1 cellular context compared by ENCODE assay signal in genomic region chr10:99329238-99329890, GRCh38.
A peak's percentile ranks its signal among the peaks of the same experiment; 100 is the strongest.
TF ChIP-seq lines count a peak whose summit lies in the region.

CNNM1 (plus strand) TSS chr10:99329356; CDS start chr10:99329388, 32 bp downstream.

TF ChIP-seq in HepG2, 621 proteins besides CTCF, POLR2A, EP300 and RAD21 (continued from another document and continues in another):
- TF ChIP-seq AHDC1 (CRISPR knock-in tag; IDR thresholded peaks at IDR 0.05; ENCODE audit: borderline replicate concordance) (no peak), ZNF704 (CRISPR knock-in tag; IDR thresholded peaks at IDR 0.05; ENCODE audit: borderline replicate concordance) (peak; percentile 29; the same call in 1 of the 2 replicates), ARID2 (CRISPR knock-in tag; IDR thresholded peaks at IDR 0.05; ENCODE audit: borderline replicate concordance) (no peak), MATR3 (CRISPR knock-in tag; IDR thresholded peaks at IDR 0.05) (no peak), KAT2B (IDR thresholded peaks at IDR 0.05; ENCODE audit: borderline replicate concordance, low read depth, low read length) (no peak), ZNF460 (CRISPR knock-in tag; IDR thresholded peaks at IDR 0.05; ENCODE audit: borderline replicate concordance) (no peak), ZNF20 (CRISPR knock-in tag; IDR thresholded peaks at IDR 0.05) (peak; percentile 78; the same call in 1 of the 2 replicates), HMGA1 (CRISPR knock-in tag; conservative IDR thresholded peaks at IDR 0.05) (no peak), PRDM10 (CRISPR knock-in tag; IDR thresholded peaks at IDR 0.05; ENCODE audit: low read depth) (no peak), ZNF564 (CRISPR knock-in tag; IDR thresholded peaks at IDR 0.05) (0 out of 2 replicates have a peak, but pooled peaks have one; percentile 21), ZFP36L1 (CRISPR knock-in tag; IDR thresholded peaks at IDR 0.05) (peak; percentile 33; the same call in 1 of the 2 replicates), CEBPB (IDR thresholded peaks at IDR 0.05; ENCODE audit: borderline replicate concordance, low read depth, low read length) (no peak), ZNF556 (CRISPR knock-in tag; IDR thresholded peaks at IDR 0.05; ENCODE audit: borderline replicate concordance) (no peak), KDM1A (CRISPR knock-in tag; IDR thresholded peaks at IDR 0.05) (peak; percentile 30; the same call in 1 of the 2 replicates), RARG (CRISPR knock-in tag; IDR thresholded peaks at IDR 0.05; ENCODE audit: low read depth) (no peak), ZEB1 (IDR thresholded peaks at IDR 0.05; ENCODE audit: insufficient replicate concordance, low read depth) (no peak), HNF4G (IDR thresholded peaks at IDR 0.05; ENCODE audit: borderline replicate concordance, low read depth, low read length) (no peak), HNF4G (CRISPR knock-in tag; IDR thresholded peaks at IDR 0.05; ENCODE audit: borderline replicate concordance, low read depth) (no peak), SALL1 (CRISPR knock-in tag; IDR thresholded peaks at IDR 0.05) (peak; percentile 66), ZBTB26 (CRISPR knock-in tag; IDR thresholded peaks at IDR 0.05; ENCODE audit: borderline replicate concordance) (peak; percentile 71; the same call in 1 of the 2 replicates), BRCA1 (CRISPR knock-in tag; IDR thresholded peaks at IDR 0.05) (no peak), NFIB (CRISPR knock-in tag; IDR thresholded peaks at IDR 0.05; ENCODE audit: borderline replicate concordance) (no peak), ZC3H13 (CRISPR knock-in tag; IDR thresholded peaks at IDR 0.05) (peak; percentile 37; the same call in 1 of the 2 replicates), YEATS4 (CRISPR knock-in tag; IDR thresholded peaks at IDR 0.05; ENCODE audit: borderline replicate concordance) (peak; percentile 31; the same call in 1 of the 2 replicates), THAP11 (CRISPR knock-in tag; IDR thresholded peaks at IDR 0.05) (no peak), TMF1 (CRISPR knock-in tag; IDR thresholded peaks at IDR 0.05; ENCODE audit: low read depth) (no peak; the same call in 1 of the 2 replicates), ZFP36 (IDR thresholded peaks at IDR 0.05; ENCODE audit: borderline replicate concordance, low read depth, low read length, partially characterized antibody) (no peak), ZNF569 (CRISPR knock-in tag; IDR thresholded peaks at IDR 0.05; ENCODE audit: borderline replicate concordance) (no peak), PAWR (CRISPR knock-in tag; IDR thresholded peaks at IDR 0.05; ENCODE audit: borderline replicate concordance) (no peak), SNRNP70 (IDR thresholded peaks at IDR 0.05; ENCODE audit: low read depth, low read length) (no peak), ZNF546 (CRISPR knock-in tag; conservative IDR thresholded peaks at IDR 0.05) (peak; percentile 97)
- TF ChIP-seq, protein P1, sequence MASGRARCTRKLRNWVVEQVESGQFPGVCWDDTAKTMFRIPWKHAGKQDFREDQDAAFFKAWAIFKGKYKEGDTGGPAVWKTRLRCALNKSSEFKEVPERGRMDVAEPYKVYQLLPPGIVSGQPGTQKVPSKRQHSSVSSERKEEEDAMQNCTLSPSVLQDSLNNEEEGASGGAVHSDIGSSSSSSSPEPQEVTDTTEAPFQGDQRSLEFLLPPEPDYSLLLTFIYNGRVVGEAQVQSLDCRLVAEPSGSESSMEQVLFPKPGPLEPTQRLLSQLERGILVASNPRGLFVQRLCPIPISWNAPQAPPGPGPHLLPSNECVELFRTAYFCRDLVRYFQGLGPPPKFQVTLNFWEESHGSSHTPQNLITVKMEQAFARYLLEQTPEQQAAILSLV (CRISPR knock-in tag; IDR thresholded peaks at IDR 0.05; ENCODE audit: borderline replicate concordance): no peak; the same call in 1 of the 2 replicates
- TF ChIP-seq, protein P2, sequence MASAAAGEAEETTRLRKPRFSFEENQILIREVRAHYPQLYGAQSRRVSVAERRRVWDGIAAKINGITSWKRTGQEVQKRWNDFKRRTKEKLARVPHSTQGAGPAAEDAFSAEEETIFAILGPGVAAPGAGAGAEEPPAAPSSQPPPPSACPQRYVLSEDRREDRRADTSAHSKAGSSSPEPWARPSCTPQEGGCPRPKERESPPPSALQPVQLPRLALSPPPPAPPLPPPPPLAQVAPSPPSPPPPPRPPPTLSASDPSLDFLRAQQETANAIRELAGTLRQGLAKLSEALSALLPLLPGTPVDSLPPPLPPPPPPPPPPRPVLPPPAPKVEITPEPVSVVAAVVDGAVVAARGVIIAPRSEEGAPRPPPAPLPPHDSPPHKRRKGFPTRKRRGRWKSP (CRISPR knock-in tag; IDR thresholded peaks at IDR 0.05): peak; percentile 96
- TF ChIP-seq, protein P3, sequence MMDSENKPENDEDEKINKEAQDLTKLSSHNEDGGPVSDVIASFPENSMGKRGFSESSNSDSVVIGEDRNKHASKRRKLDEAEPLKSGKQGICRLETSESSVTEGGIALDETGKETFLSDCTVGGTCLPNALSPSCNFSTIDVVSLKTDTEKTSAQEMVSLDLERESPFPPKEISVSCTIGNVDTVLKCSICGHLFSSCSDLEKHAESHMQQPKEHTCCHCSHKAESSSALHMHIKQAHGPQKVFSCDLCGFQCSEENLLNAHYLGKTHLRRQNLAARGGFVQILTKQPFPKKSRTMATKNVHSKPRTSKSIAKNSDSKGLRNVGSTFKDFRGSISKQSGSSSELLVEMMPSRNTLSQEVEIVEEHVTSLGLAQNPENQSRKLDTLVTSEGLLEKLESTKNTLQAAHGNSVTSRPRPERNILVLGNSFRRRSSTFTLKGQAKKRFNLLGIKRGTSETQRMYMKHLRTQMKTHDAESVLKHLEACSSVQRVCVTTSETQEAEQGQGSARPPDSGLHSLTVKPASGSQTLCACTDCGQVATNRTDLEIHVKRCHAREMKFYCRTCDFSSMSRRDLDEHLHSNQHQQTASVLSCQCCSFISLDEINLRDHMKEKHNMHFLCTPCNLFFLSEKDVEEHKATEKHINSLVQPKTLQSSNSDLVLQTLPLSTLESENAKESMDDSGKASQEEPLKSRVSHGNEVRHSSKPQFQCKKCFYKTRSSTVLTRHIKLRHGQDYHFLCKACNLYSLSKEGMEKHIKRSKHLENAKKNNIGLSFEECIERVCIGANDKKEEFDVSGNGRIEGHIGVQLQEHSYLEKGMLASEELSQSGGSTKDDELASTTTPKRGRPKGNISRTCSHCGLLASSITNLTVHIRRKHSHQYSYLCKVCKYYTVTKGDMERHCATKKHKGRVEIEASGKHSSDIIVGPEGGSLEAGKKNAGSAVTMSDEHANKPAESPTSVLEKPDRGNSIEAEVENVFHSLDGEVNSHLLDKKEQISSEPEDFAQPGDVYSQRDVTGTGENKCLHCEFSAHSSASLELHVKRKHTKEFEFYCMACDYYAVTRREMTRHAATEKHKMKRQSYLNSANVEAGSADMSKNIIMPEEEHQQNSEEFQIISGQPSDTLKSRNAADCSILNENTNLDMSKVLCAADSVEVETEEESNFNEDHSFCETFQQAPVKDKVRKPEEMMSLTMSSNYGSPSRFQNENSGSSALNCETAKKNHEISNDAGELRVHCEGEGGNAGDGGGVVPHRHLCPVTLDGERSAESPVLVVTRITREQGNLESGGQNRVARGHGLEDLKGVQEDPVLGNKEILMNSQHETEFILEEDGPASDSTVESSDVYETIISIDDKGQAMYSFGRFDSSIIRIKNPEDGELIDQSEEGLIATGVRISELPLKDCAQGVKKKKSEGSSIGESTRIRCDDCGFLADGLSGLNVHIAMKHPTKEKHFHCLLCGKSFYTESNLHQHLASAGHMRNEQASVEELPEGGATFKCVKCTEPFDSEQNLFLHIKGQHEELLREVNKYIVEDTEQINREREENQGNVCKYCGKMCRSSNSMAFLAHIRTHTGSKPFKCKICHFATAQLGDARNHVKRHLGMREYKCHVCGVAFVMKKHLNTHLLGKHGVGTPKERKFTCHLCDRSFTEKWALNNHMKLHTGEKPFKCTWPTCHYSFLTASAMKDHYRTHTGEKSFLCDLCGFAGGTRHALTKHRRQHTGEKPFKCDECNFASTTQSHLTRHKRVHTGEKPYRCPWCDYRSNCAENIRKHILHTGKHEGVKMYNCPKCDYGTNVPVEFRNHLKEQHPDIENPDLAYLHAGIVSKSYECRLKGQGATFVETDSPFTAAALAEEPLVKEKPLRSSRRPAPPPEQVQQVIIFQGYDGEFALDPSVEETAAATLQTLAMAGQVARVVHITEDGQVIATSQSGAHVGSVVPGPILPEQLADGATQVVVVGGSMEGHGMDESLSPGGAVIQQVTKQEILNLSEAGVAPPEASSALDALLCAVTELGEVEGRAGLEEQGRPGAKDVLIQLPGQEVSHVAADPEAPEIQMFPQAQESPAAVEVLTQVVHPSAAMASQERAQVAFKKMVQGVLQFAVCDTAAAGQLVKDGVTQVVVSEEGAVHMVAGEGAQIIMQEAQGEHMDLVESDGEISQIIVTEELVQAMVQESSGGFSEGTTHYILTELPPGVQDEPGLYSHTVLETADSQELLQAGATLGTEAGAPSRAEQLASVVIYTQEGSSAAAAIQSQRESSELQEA (CRISPR knock-in tag; IDR thresholded peaks at IDR 0.05; ENCODE audit: not compliant biosample characterization): peak; percentile 52
